ENCODE assay signal across 8 cellular contexts in genomic region chr17:17824119-17824779, GRCh38. TPM values are rescaled to one million over a fixed set of nuclear protein-coding genes. Genes with fewer than 3 reads are reported as not detected.
DNase-seq lines count a peak whose midpoint lies in the region; ATAC-seq, FAIRE-seq and TF ChIP-seq lines count a peak whose summit lies in the region.

No MANE protein-coding gene starts in this region.

- DNase-seq in Calu3 (no peak), H7 (peak; percentile 79), SK-N-DZ (ENCODE audit: low spot score) (peak; percentile 88), erythroblast (lab: John Stamatoyannopoulos, UW) (no peak), pancreas (peak in 1 of 6 donors; percentile 56), AG08395 (ENCODE audit: low spot score) (no peak), SW480 (ENCODE audit: low spot score) (no peak)
- DNase-seq in activated CD8-positive, alpha-beta memory T cell treated with anti-CD3 and anti-CD28 coated beads, Interleukin-2, amount 50 U/mL, for 4 hours = no peak

- peak; percentile 63 for TF ChIP-seq POLR2A in erythroblast (IDR thresholded peaks at IDR 0.05; ENCODE audit: low read length)

- no TSS peak for BruUV-seq in Calu3 (replicated peaks; lab: Mats Ljungman, UMichigan)

- H3K27ac Mint-ChIP-seq in Calu3 (ENCODE audit: unreplicated experiment) = no peak overlapping the region

- CTCF ChIA-PET in Calu3 (lab: Charles Lee) = no interaction called here

- peak overlapping the region; percentile 43 to 89 (median 82) for H3K27ac ChIP-seq in pancreas

- H3K9me3 Mint-ChIP-seq in Calu3 (ENCODE audit: low read depth, unreplicated experiment) = no peaks in the 10 kb centered on the region

- H3K4me1 ChIP-seq in pancreas = peaks cover 24 to 47% (median 32%) of the 10 kb centered on the region in 3 donors

- peaks cover 55% of the 10 kb centered on the region for H3K4me1 Mint-ChIP-seq in Calu3 (ENCODE audit: low read depth, unreplicated experiment)

- H3K9me3 ChIP-seq in pancreas = no peaks in the 10 kb centered on the region

- peak overlapping the region; percentile 28 for H3K4me3 Mint-ChIP-seq in Calu3 (ENCODE audit: low read depth, unreplicated experiment)

- FAIRE-seq in pancreas (lab: Jason Lieb, UNC) = no peak

- TF ChIP-seq CTCF in Calu3 (IDR thresholded peaks at IDR 0.05; ENCODE audit: unreplicated experiment) (no peak), pancreas (IDR thresholded peaks at IDR 0.05) (no peak)

- H3K36me3 ChIP-seq in H7 (replicated peaks; ENCODE audit: control insufficient read depth, insufficient read depth, low read length) = peaks cover 9% of the 10 kb centered on the region
- no peaks in the 10 kb centered on the region for H3K36me3 ChIP-seq in pancreas

- intact Hi-C loops in Calu3 (cut with micrococcal nuclease; ENCODE audit: unreplicated experiment) = no loop called here
- intact Hi-C loops in pancreas (cut with DNase I) = no loop called here

- 11 to 16% methylated on average over 11 of the region's 11 CpGs for WGBS in pancreas, 2 donors

- no peaks in the 10 kb centered on the region for H3K27me3 Mint-ChIP-seq in Calu3 (ENCODE audit: unreplicated experiment)

- peaks cover 70% of the 10 kb centered on the region for H3K36me3 Mint-ChIP-seq in Calu3 (ENCODE audit: insufficient read depth, unreplicated experiment)

- peak in 3 of 4 donors; percentile 17 to 31 (median 23) for ATAC-seq in pancreas

- peaks cover 3% of the 10 kb centered on the region for H3K27me3 ChIP-seq in H7 (ENCODE audit: control insufficient read depth, insufficient read depth, low read length)
- H3K27me3 ChIP-seq in pancreas = no peaks in the 10 kb centered on the region

- no peak overlapping the region for H3K4me3 ChIP-seq in H7 (ENCODE audit: insufficient read depth, low read depth, low read length)
- H3K4me3 ChIP-seq in pancreas = peak overlapping the region in 2 of 4 donors; percentile 32 to 56

RNA-seq across cellular contexts. Expression of gene SREBF1, which starts 12.5 kb away (rescaled TPM):
- total RNA-seq in Calu3 (2022) (104 and 110 TPM in 2 replicates), pancreas (10 to 100 TPM; 12.0 to 38.1 (median 24.3) TPM)
- total RNA-seq in H7 (2014; rRNA removed; shearing (Covaris generic)) = 34.2 and 43.6 TPM in 2 replicates
- 57.6 and 67.5 TPM in 2 replicates for polyA plus RNA-seq in SK-N-DZ (2014; cell fraction: cytosol; rRNA removed)
- 182 and 191 TPM in 2 replicates for polyA plus RNA-seq in SK-N-DZ (2014; cell fraction: nucleus; rRNA removed)
- 10 to 100 TPM; 67.3 to 77.5 TPM for polyA plus RNA-seq in pancreas

Comparison
In these comparisons a context has a peak if more than half of its experiments do, and no peak if none do; other contexts are left out.
1. DNase-seq: peak in H7 (single experiment) and SK-N-DZ (single experiment); none in Calu3 (single experiment), erythroblast (0 of 2), AG08395 (single experiment), SW480 (single experiment) and activated CD8-positive, alpha-beta memory T cell treated with anti-CD3 and anti-CD28 coated beads, Interleukin-2, amount 50 U/mL, for 4 hours (single experiment).